ENCODE assay signal across 1 cellular context in genomic region chr13:22735381-22735995, GRCh38.
TF ChIP-seq lines count a peak whose summit lies in the region.

No MANE protein-coding gene starts in this region.

TF ChIP-seq in IMR-90, 13 proteins besides CTCF, POLR2A, EP300 and RAD21:
- TF ChIP-seq ELK1 (IDR thresholded peaks at IDR 0.05; ENCODE audit: borderline replicate concordance, low read depth, low read length) (no peak), SMC3 (IDR thresholded peaks at IDR 0.05; ENCODE audit: low read depth, low read length) (no peak), CEBPB (IDR thresholded peaks at IDR 0.05; ENCODE audit: low read depth, low read length) (no peak), NFE2L2 (IDR thresholded peaks at IDR 0.05; ENCODE audit: low read depth, low read length) (no peak), FOS (IDR thresholded peaks at IDR 0.05; ENCODE audit: low read depth, low read length) (no peak), CHD1 (IDR thresholded peaks at IDR 0.05; ENCODE audit: low read depth, low read length) (no peak), RFX5 (IDR thresholded peaks at IDR 0.05; ENCODE audit: low read depth, low read length) (no peak), MAFK (IDR thresholded peaks at IDR 0.05; ENCODE audit: low read depth, low read length) (no peak)
